In the genomic region with DNA sequence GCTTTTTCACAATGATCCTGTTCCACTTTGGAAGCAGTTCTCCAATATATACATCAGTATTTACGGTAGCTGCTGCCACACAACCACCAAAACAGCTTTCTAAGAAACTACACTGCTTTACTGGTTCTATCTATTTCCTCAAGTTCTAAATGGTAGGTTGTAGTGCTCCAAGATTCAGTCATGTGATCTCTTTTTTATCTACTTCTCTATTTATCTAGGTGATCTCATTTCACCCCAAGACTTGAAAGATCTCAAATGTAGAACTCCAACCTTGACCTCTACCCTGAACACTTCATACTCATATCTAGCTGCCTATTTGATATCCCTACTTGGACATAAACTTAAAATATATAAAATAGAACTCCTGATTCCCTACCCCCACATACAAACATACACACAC, we compare ENCODE assay signal across 28 cellular contexts.
"Had no signal": no experiment of that assay in that cellular context is flagged by ENCODE, and none has a peak within 500 bp of the region (broad histone marks: within the 10 kb centered on the region; RNA-seq: fewer than 3 reads in every experiment).

No MANE protein-coding gene starts in this region.

- DNase-seq: hypothalamus; immature natural killer cell; kidney; left colon; left lung; midbrain; mucosa of descending colon; naive thymus-derived CD8-positive, alpha-beta T cell; nucleus accumbens; pancreas; posterior cingulate gyrus; retina; right cardiac atrium; sigmoid colon; small intestine; spleen; stimulated activated CD4-positive, alpha-beta T cell treated with anti-CD3 and anti-CD28 coated beads, Interleukin-4, amount 100 ng/mL, for 24 hours; stimulated activated naive CD4-positive, alpha-beta T cell treated with Interleukin-2 at 50 U/mL for 16 hours; stimulated activated naive CD8-positive, alpha-beta T cell treated with anti-CD3 and anti-CD28 coated beads, Interleukin-15, amount 100 ng/mL, for 72 hours; substantia nigra; transverse colon; upper lobe of left lung had no signal

- H3K27me3 ChIP-seq: left lung, pancreas, sigmoid colon, spleen, transverse colon, upper lobe of left lung, vagina had no signal

- H3K27me3 Mint-ChIP-seq: naive thymus-derived CD8-positive, alpha-beta T cell; stimulated activated naive CD8-positive, alpha-beta T cell treated with anti-CD3 and anti-CD28 coated beads, Interleukin-15, amount 100 ng/mL, for 72 hours had no signal

- H3K27ac ChIP-seq: left lung, pancreas, prostate gland, spleen, transverse colon, upper lobe of left lung, vagina had no signal

- H3K4me1 ChIP-seq: left lung, pancreas, prostate gland, upper lobe of left lung had no signal

- H3K27ac Mint-ChIP-seq: immature natural killer cell; naive thymus-derived CD8-positive, alpha-beta T cell; nephron; stimulated activated effector memory CD8-positive, alpha-beta T cell treated with anti-CD3 and anti-CD28 coated beads, Interleukin-12 subunit alpha, Interleukin-12 subunit beta, amount 100 ng/mL, for 72 hours had no signal

- H3K9me3 ChIP-seq: left lung, mucosa of descending colon, pancreas, prostate gland, sigmoid colon, transverse colon, upper lobe of left lung, vagina had no signal

- H3K36me3 ChIP-seq: left lung, pancreas, prostate gland, sigmoid colon, spleen, transverse colon, upper lobe of left lung, vagina had no signal

- H3K4me3 ChIP-seq: left lung, lung, mucosa of descending colon, pancreas, prostate gland, sigmoid colon, spleen, transverse colon, upper lobe of left lung, vagina had no signal

- H3K4me3 Mint-ChIP-seq: immature natural killer cell; naive thymus-derived CD8-positive, alpha-beta T cell; nephron; neural crest cell; stimulated activated effector memory CD8-positive, alpha-beta T cell treated with anti-CD3 and anti-CD28 coated beads, Interleukin-12 subunit alpha, Interleukin-12 subunit beta, amount 100 ng/mL, for 72 hours; stimulated activated naive CD8-positive, alpha-beta T cell treated with anti-CD3 and anti-CD28 coated beads, Interleukin-15, amount 100 ng/mL, for 72 hours had no signal

- ATAC-seq: left colon; left lung; mucosa of descending colon; naive thymus-derived CD8-positive, alpha-beta T cell; pancreas; right cardiac atrium; stimulated activated effector memory CD8-positive, alpha-beta T cell treated with anti-CD3 and anti-CD28 coated beads, Interleukin-12 subunit alpha, Interleukin-12 subunit beta, amount 100 ng/mL, for 72 hours; stimulated activated naive CD8-positive, alpha-beta T cell treated with anti-CD3 and anti-CD28 coated beads, Interleukin-15, amount 100 ng/mL, for 72 hours had no signal

- H3K36me3 Mint-ChIP-seq: immature natural killer cell had no signal

- H3K9me3 Mint-ChIP-seq: immature natural killer cell; nephron; neural crest cell; stimulated activated effector memory CD8-positive, alpha-beta T cell treated with anti-CD3 and anti-CD28 coated beads, Interleukin-12 subunit alpha, Interleukin-12 subunit beta, amount 100 ng/mL, for 72 hours had no signal
